Comparison of ENCODE assay signal across 30 cellular contexts in the genomic region with DNA sequence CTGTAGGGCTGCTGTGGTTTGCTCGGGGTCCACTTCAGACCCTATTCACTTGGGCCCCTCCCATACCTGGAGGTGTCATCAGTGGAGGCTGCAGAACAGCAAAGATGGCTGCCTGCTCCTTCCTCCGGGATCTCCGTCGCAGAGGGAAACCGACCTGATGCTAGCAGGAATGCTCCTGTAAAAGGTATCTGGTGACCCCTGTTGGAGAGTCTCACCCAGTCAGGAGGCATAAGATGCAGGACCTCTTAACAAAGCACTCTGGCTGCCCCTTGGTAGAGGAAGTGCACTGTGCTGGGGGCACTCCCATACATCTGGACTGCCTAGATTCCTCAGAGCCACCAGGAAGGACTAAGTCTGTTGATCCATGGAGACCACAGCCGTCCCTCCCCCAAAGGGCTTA.
DNase-seq lines count a peak whose midpoint lies in the region; ATAC-seq and TF ChIP-seq lines count a peak whose summit lies in the region.
"Had no signal": no experiment of that assay in that cellular context is flagged by ENCODE, and none has a peak within 500 bp of the region (broad histone marks: within the 10 kb centered on the region; RNA-seq: fewer than 3 reads in every experiment).

No MANE protein-coding gene starts in this region.

- intact Hi-C loops in sciatic nerve (cut with DNase I), result no loop called here

- no peaks in the 10 kb centered on the region for H3K27me3 ChIP-seq in WERI-Rb-1 (ENCODE audit: insufficient read depth, low read depth, severe bottlenecking)
- H3K27me3 ChIP-seq: ascending aorta, cardiac muscle cell, left lung, stomach, thyroid gland had no signal

- TF ChIP-seq CTCF in WERI-Rb-1 (IDR thresholded peaks at IDR 0.05; ENCODE audit: low read depth, low read length), result peak; percentile 35; the same call in 1 of the 2 replicates

- no peaks in the 10 kb centered on the region for H3K9me3 ChIP-seq in WERI-Rb-1 (ENCODE audit: severe bottlenecking)
- H3K9me3 ChIP-seq: ascending aorta, left lung, stomach, thyroid gland had no signal

- DNase-seq in DMS53 (lab: John Stamatoyannopoulos, UW), result peak; percentile 4
- DNase-seq in DMS53 treated with DMSO at 0.1 percent for 48 hours (lab: John Stamatoyannopoulos, UW; ENCODE audit: unreplicated experiment), result no peak
- DNase-seq in WERI-Rb-1, result peak; percentile 35
- peak; percentile 30 for DNase-seq in iPS-NIHi7 (ENCODE audit: extremely low spot score)
- no peak for DNase-seq in sciatic nerve (ENCODE audit: low spot score)
- DNase-seq: 8988T; activated CD4-positive, alpha-beta T cell treated with anti-CD3 and anti-CD28 coated beads for 36 hours; activated effector memory CD4-positive, alpha-beta T cell treated with anti-CD3 and anti-CD28 coated beads, Interleukin-2, amount 50 U/mL, for 16 hours; activated naive CD8-positive, alpha-beta T cell treated with anti-CD3 and anti-CD28 coated beads for 36 hours; CD8-positive, alpha-beta T cell; effector memory CD8-positive, alpha-beta T cell; foreskin fibroblast; head of caudate nucleus; Kasumi-1; left lung; mesenchymal stem cell; MV-4-11; NCI-H1436 treated with DMSO at 0.1 percent for 48 hours; NCI-H2107; SIG-M5; stomach; SW 1271; thyroid gland had no signal

- no peak overlapping the region for H3K27ac ChIP-seq in WERI-Rb-1
- H3K27ac ChIP-seq: ascending aorta, cardiac muscle cell, coronary artery, left lung, stomach, thyroid gland had no signal

- ATAC-seq in sciatic nerve (peak; percentile 20), GM21576 (IDR thresholded peaks at IDR 0.05; ENCODE audit: unreplicated experiment) (no peak), GM21717 (IDR thresholded peaks at IDR 0.05; ENCODE audit: unreplicated experiment) (no peak), GM21528 (IDR thresholded peaks at IDR 0.05; ENCODE audit: low FRiP score, unreplicated experiment) (no peak)
- ATAC-seq: activated CD4-positive, alpha-beta T cell treated with anti-CD3 and anti-CD28 coated beads for 36 hours; CD8-positive, alpha-beta T cell; effector memory CD8-positive, alpha-beta T cell; esophagus mucosa; left lung had no signal

- H3K36me3 ChIP-seq in WERI-Rb-1, result no peaks in the 10 kb centered on the region
- H3K36me3 ChIP-seq: ascending aorta, cardiac muscle cell, left lung, stomach, thyroid gland had no signal

- no peak overlapping the region for H3K4me3 ChIP-seq in WERI-Rb-1 (ENCODE audit: low read depth, low read length)
- H3K4me3 ChIP-seq: ascending aorta, cardiac muscle cell, coronary artery, left lung, stomach, thyroid gland had no signal

Comparison
In these comparisons a context has a peak if more than half of its experiments do, and no peak if none do; other contexts are left out.
1. DNase-seq: peak in DMS53 (single experiment), WERI-Rb-1 (single experiment) and iPS-NIHi7 (single experiment); none in DMS53 treated with DMSO at 0.1 percent for 48 hours (single experiment) and sciatic nerve (single experiment).